In genomic region chr22:36065775-36066544, GRCh38 we compare ENCODE assay signal across 1 cellular context.
TF ChIP-seq lines count a peak whose summit lies in the region.

No MANE protein-coding gene starts in this region.

TF ChIP-seq in GM12878, 131 proteins besides CTCF, POLR2A, EP300 and RAD21 (continued from another document):
- TF ChIP-seq ZNF592 (IDR thresholded peaks at IDR 0.05) (no peak), HDAC2 (IDR thresholded peaks at IDR 0.05) (no peak), TCF12 (IDR thresholded peaks at IDR 0.05; ENCODE audit: low read depth, low read length) (no peak), SUPT20H (IDR thresholded peaks at IDR 0.05; ENCODE audit: borderline replicate concordance, control insufficient read depth, low read depth, low read length) (no peak), USF1 (IDR thresholded peaks at IDR 0.05; ENCODE audit: borderline replicate concordance, extremely low read length, insufficient read depth, low read depth, low read length) (peak; percentile 89), HDAC6 (IDR thresholded peaks at IDR 0.05; ENCODE audit: unreplicated experiment) (no peak), NFYA (IDR thresholded peaks at IDR 0.05; ENCODE audit: borderline replicate concordance, low read depth, low read length) (no peak), E2F4 (IDR thresholded peaks at IDR 0.05; ENCODE audit: low read depth, low read length) (no peak), WRNIP1 (IDR thresholded peaks at IDR 0.05; ENCODE audit: borderline replicate concordance, low read depth, low read length) (no peak; the same call in 1 of the 2 replicates), NRF1 (conservative IDR thresholded peaks at IDR 0.05; ENCODE audit: low read depth, low read length) (no peak), JUNB (IDR thresholded peaks at IDR 0.05) (no peak), ZNF384 (IDR thresholded peaks at IDR 0.05; ENCODE audit: borderline replicate concordance, low read depth, low read length) (no peak), SKIL (IDR thresholded peaks at IDR 0.05; ENCODE audit: low read depth, poor library complexity, severe bottlenecking) (no peak), CBX5 (IDR thresholded peaks at IDR 0.05; ENCODE audit: low read depth) (no peak), ATF7 (IDR thresholded peaks at IDR 0.05; ENCODE audit: low read depth) (no peak), SMAD1 (IDR thresholded peaks at IDR 0.05; ENCODE audit: low read depth, partially characterized antibody) (no peak), TCF7 (IDR thresholded peaks at IDR 0.05; ENCODE audit: borderline replicate concordance) (no peak), ETV6 (conservative IDR thresholded peaks at IDR 0.05 in 1 of 2, IDR thresholded peaks at IDR 0.05 in 1 of 2; ENCODE audit: borderline replicate concordance in 1 of 2, low read depth in 1 of 2) (no peak), USF2 (IDR thresholded peaks at IDR 0.05; ENCODE audit: borderline replicate concordance, low read depth, low read length) (peak; percentile 62), ATF3 (IDR thresholded peaks at IDR 0.05; ENCODE audit: borderline replicate concordance, extremely low read depth, low read depth, low read length) (peak; percentile 45; the same call in 1 of the 2 replicates), CREB1 (IDR thresholded peaks at IDR 0.05; ENCODE audit: low read depth) (no peak), TCF3 (IDR thresholded peaks at IDR 0.05; ENCODE audit: borderline replicate concordance, insufficient read depth, low read depth, low read length) (no peak), CBFB (IDR thresholded peaks at IDR 0.05; ENCODE audit: low read depth) (no peak), GABPA (IDR thresholded peaks at IDR 0.05; ENCODE audit: low read depth) (no peak), STAT1 (conservative IDR thresholded peaks at IDR 0.05) (no peak), DPF2 (IDR thresholded peaks at IDR 0.05) (no peak), BCLAF1 (IDR thresholded peaks at IDR 0.05) (no peak), SIN3A (IDR thresholded peaks at IDR 0.05; ENCODE audit: low read depth, low read length) (no peak), PKNOX1 (IDR thresholded peaks at IDR 0.05) (peak; percentile 13; the same call in 1 of the 2 replicates), ELK1 (IDR thresholded peaks at IDR 0.05; ENCODE audit: low read depth, low read length) (no peak), YY1 (IDR thresholded peaks at IDR 0.05; ENCODE audit: low read depth, low read length) (0 out of 2 replicates have a peak, but pooled peaks have one; percentile 45), KLF5 (IDR thresholded peaks at IDR 0.05; ENCODE audit: partially characterized antibody) (no peak), CREM (IDR thresholded peaks at IDR 0.05; ENCODE audit: low read depth) (no peak), ZNF217 (IDR thresholded peaks at IDR 0.05) (no peak), PAX5 (IDR thresholded peaks at IDR 0.05; ENCODE audit: borderline replicate concordance, low read depth, low read length) (no peak), SIX5 (IDR thresholded peaks at IDR 0.05; ENCODE audit: low read depth, low read length, severe bottlenecking) (no peak), RBBP5 (conservative IDR thresholded peaks at IDR 0.05) (no peak), IKZF1 (conservative IDR thresholded peaks at IDR 0.05) (peak; percentile 32; the same call in 1 of the 2 replicates), ESRRA (IDR thresholded peaks at IDR 0.05; ENCODE audit: low read length) (no peak), SRF (IDR thresholded peaks at IDR 0.05; ENCODE audit: low read depth in 2 of 2, low read length in 2 of 2) (no peak), PRDM15 (CRISPR knock-in tag; IDR thresholded peaks at IDR 0.05) (no peak), TAF1 (IDR thresholded peaks at IDR 0.05; ENCODE audit: borderline replicate concordance, low read depth, low read length) (no peak), KDM1A (IDR thresholded peaks at IDR 0.05; ENCODE audit: borderline replicate concordance) (no peak), BACH1 (IDR thresholded peaks at IDR 0.05; ENCODE audit: borderline replicate concordance) (no peak), MTA2 (IDR thresholded peaks at IDR 0.05; ENCODE audit: low read depth) (0 out of 2 replicates have a peak, but pooled peaks have one; percentile 9), IKZF2 (IDR thresholded peaks at IDR 0.05) (no peak), IRF4 (IDR thresholded peaks at IDR 0.05; ENCODE audit: low read depth, low read length) (no peak), FOS (IDR thresholded peaks at IDR 0.05; ENCODE audit: borderline replicate concordance, extremely low read depth, insufficient read length) (no peak), YBX1 (IDR thresholded peaks at IDR 0.05) (no peak)
TF ChIP-seq in GM12878: peak in this region for 17.
